ENCODE assay signal across 10 cellular contexts in genomic region chr3:72722930-72723726, GRCh38.
DNase-seq lines count a peak whose midpoint lies in the region; ATAC-seq, FAIRE-seq and TF ChIP-seq lines count a peak whose summit lies in the region.
"Had no signal": no experiment of that assay in that cellular context is flagged by ENCODE, and none has a peak within 500 bp of the region (broad histone marks: within the 10 kb centered on the region; RNA-seq: fewer than 3 reads in every experiment).

No MANE protein-coding gene starts in this region.

- no peak for TF ChIP-seq POLR2A in IMR-90 (IDR thresholded peaks at IDR 0.05; ENCODE audit: low read depth, low read length)

- H3K4ac ChIP-seq in IMR-90 (ENCODE audit: low read depth, low read length): no peak overlapping the region

- no peak overlapping the region for H2BK5ac ChIP-seq in IMR-90 (ENCODE audit: low read depth, low read length, poor library complexity, severe bottlenecking)

- 27% methylated on average over 2 of the region's 8 CpGs; no CpG with 5 or more reads in 1 of the 2 experiments for WGBS in IMR-90 (ENCODE audit: extremely low coverage in 2 of 2, insufficient read length in 1 of 2), 2 experiments

- H3K9me3 ChIP-seq in IMR-90 (ENCODE audit: control insufficient read depth, insufficient read depth, low read length): no peaks in the 10 kb centered on the region

- no peak overlapping the region for H2AK9ac ChIP-seq in IMR-90 (replicated peaks; ENCODE audit: low read depth, low read length, poor library complexity)

- H3K4me1 ChIP-seq in IMR-90 (ENCODE audit: control insufficient read depth, insufficient read depth, low read length): peaks cover 3% of the 10 kb centered on the region

- no peak overlapping the region for H2BK15ac ChIP-seq in IMR-90 (ENCODE audit: low read depth, low read length)

- H2BK20ac ChIP-seq in IMR-90 (ENCODE audit: low read depth, low read length): no peak overlapping the region

- no peaks in the 10 kb centered on the region for H3K79me1 ChIP-seq in IMR-90 (ENCODE audit: low read depth in 1 of 2, low read length in 2 of 2)

- TF ChIP-seq RAD21 in IMR-90 (IDR thresholded peaks at IDR 0.05; ENCODE audit: low read length): no peak

- CTCF ChIA-PET in activated CD4-positive, alpha-beta T cell treated with anti-CD3 and anti-CD28 coated beads for 36 hours (lab: Charles Lee): interaction anchor here (0.6 to 1.3 kb wide), 3 partner anchors 75 to 98 kb away, joined by 3 to 6 read pairs (median 3); no protein-coding TSS in a partner anchor
- CTCF ChIA-PET in IMR-90 (lab: Yijun Ruan, JAX): no interaction called here

- H4K8ac ChIP-seq in IMR-90 (ENCODE audit: low read depth in 2 of 2, low read length in 2 of 2): no peak overlapping the region

- no peak overlapping the region for H3K4me3 ChIP-seq in IMR-90 (ENCODE audit: insufficient read depth, low read depth, low read length)

- no TSS peak for BruUV-seq in IMR-90 (replicated peaks; lab: Mats Ljungman, UMichigan)

- peak; percentile 92 for FAIRE-seq in endometrium (lab: Jason Lieb, UNC)
- FAIRE-seq: TTC549 had no signal

- intact Hi-C loops in activated CD4-positive, alpha-beta T cell treated with anti-CD3 and anti-CD28 coated beads for 36 hours (cut with DNase I, micrococcal nuclease): loop anchor here in 1 of 2 experiments (1.0 to 5.0 kb wide), 4 partner anchors 99 to 745 kb away; partner anchors contain the start of gene SHQ1
- intact Hi-C loops in IMR-90 (cut with micrococcal nuclease): no loop called here

- peaks cover 19% of the 10 kb centered on the region for H3K4me1 Mint-ChIP-seq in activated CD4-positive, alpha-beta T cell treated with anti-CD3 and anti-CD28 coated beads for 36 hours

- H3K9ac ChIP-seq in IMR-90 (ENCODE audit: low read depth, low read length): no peak overlapping the region

- no peaks in the 10 kb centered on the region for H3K9me3 Mint-ChIP-seq in activated CD4-positive, alpha-beta T cell treated with anti-CD3 and anti-CD28 coated beads for 36 hours (ENCODE audit: low read depth)
- H3K9me3 Mint-ChIP-seq: neural crest cell had no signal

- H3K23ac ChIP-seq in IMR-90 (ENCODE audit: low read depth, low read length): no peak overlapping the region

- no peak overlapping the region for H2AFZ ChIP-seq in IMR-90 (replicated peaks; ENCODE audit: low read length, poor library complexity)

- no peak overlapping the region for H4K5ac ChIP-seq in IMR-90 (ENCODE audit: low read depth, low read length)

- H3K4me3 Mint-ChIP-seq in activated CD4-positive, alpha-beta T cell treated with anti-CD3 and anti-CD28 coated beads for 36 hours: no peak overlapping the region
- H3K4me3 Mint-ChIP-seq: neural crest cell had no signal

- no peaks in the 10 kb centered on the region for H4K20me1 ChIP-seq in IMR-90 (ENCODE audit: insufficient read depth, low read length)

- H3K27me3 Mint-ChIP-seq in activated CD4-positive, alpha-beta T cell treated with anti-CD3 and anti-CD28 coated beads for 36 hours: peaks cover 5% of the 10 kb centered on the region

- H3K27me3 ChIP-seq in IMR-90 (ENCODE audit: control insufficient read depth, insufficient read depth, low read length): peaks cover 10% of the 10 kb centered on the region

- no peak overlapping the region for H3K14ac ChIP-seq in IMR-90 (replicated peaks; ENCODE audit: low read depth, low read length)

- DNase-seq in activated CD4-positive, alpha-beta T cell treated with anti-CD3 and anti-CD28 coated beads for 36 hours: peak; percentile 16
- DNase-seq in activated CD4-positive, alpha-beta T cell treated with anti-CD3 and anti-CD28 coated beads for 48 hours: no peak
- DNase-seq in IMR-90 (peak; percentile 73), smooth muscle cell of the brain vasculature (ENCODE audit: low read depth, low spot score) (peak; percentile 7), NCI-H2171 (lab: John Stamatoyannopoulos, UW) (no peak), NCI-H226 (no peak)

- no peak overlapping the region for H3K56ac ChIP-seq in IMR-90 (ENCODE audit: extremely low read depth, insufficient read depth, low read length)

- no peak for TF ChIP-seq CTCF in IMR-90 (conservative IDR thresholded peaks at IDR 0.05; ENCODE audit: low read depth, low read length)

- peak; percentile 95 for ATAC-seq in activated CD4-positive, alpha-beta T cell treated with anti-CD3 and anti-CD28 coated beads for 36 hours
- ATAC-seq in IMR-90 (ENCODE audit: low read depth): peak; percentile 88
- no peak for ATAC-seq in GM19328 (IDR thresholded peaks at IDR 0.05; ENCODE audit: unreplicated experiment)

- in situ Hi-C loops in IMR-90 (cut with MboI; ENCODE audit: low sequenced_read_pairs): no loop called here

- POLR2A ChIA-PET in activated CD4-positive, alpha-beta T cell treated with anti-CD3 and anti-CD28 coated beads for 36 hours (lab: Charles Lee): no interaction called here
- POLR2A ChIA-PET in IMR-90 (lab: Charles Lee; ENCODE audit: unreplicated experiment): no interaction called here

- H3K18ac ChIP-seq in IMR-90 (ENCODE audit: low read depth, low read length): no peak overlapping the region

- no peak overlapping the region for H3K27ac ChIP-seq in IMR-90 (ENCODE audit: insufficient read depth, low read length)

- dilution Hi-C loops in IMR-90 (cut with HindIII; ENCODE audit: low sequenced_read_pairs, unreplicated experiment): no loop called here

- no peak overlapping the region for H3K4me2 ChIP-seq in IMR-90 (ENCODE audit: low read depth, low read length)

- H3K9me1 ChIP-seq in IMR-90 (ENCODE audit: insufficient read depth, low read length): no peaks in the 10 kb centered on the region

- H3K36me3 ChIP-seq in IMR-90 (ENCODE audit: control insufficient read depth, insufficient read depth, low read length): no peaks in the 10 kb centered on the region

- H3K27ac Mint-ChIP-seq in activated CD4-positive, alpha-beta T cell treated with anti-CD3 and anti-CD28 coated beads for 36 hours: peak overlapping the region; percentile 61

- no peak overlapping the region for H2BK120ac ChIP-seq in IMR-90 (ENCODE audit: low read depth, low read length)

- no peaks in the 10 kb centered on the region for H3K36me3 Mint-ChIP-seq in activated CD4-positive, alpha-beta T cell treated with anti-CD3 and anti-CD28 coated beads for 36 hours (ENCODE audit: low read depth)

- no peak overlapping the region for H4K91ac ChIP-seq in IMR-90 (ENCODE audit: insufficient read depth, low read depth, low read length)

- H2AK5ac ChIP-seq in IMR-90 (ENCODE audit: low read depth, low read length): no peak overlapping the region

TF ChIP-seq in IMR-90, 13 proteins besides CTCF, POLR2A, EP300 and RAD21:
- TF ChIP-seq USF2 (IDR thresholded peaks at IDR 0.05; ENCODE audit: low read depth, low read length): peak; percentile 73
- no peak for TF ChIP-seq SMC3 (IDR thresholded peaks at IDR 0.05; ENCODE audit: low read depth, low read length)

Comparison
In these comparisons a context has a peak if more than half of its experiments do, and no peak if none do; other contexts are left out.
1. DNase-seq: peak in activated CD4-positive, alpha-beta T cell treated with anti-CD3 and anti-CD28 coated beads for 36 hours (single experiment), IMR-90 (single experiment) and smooth muscle cell of the brain vasculature (single experiment); none in activated CD4-positive, alpha-beta T cell treated with anti-CD3 and anti-CD28 coated beads for 48 hours (single experiment), NCI-H2171 (single experiment) and NCI-H226 (single experiment).